In the genomic region with DNA sequence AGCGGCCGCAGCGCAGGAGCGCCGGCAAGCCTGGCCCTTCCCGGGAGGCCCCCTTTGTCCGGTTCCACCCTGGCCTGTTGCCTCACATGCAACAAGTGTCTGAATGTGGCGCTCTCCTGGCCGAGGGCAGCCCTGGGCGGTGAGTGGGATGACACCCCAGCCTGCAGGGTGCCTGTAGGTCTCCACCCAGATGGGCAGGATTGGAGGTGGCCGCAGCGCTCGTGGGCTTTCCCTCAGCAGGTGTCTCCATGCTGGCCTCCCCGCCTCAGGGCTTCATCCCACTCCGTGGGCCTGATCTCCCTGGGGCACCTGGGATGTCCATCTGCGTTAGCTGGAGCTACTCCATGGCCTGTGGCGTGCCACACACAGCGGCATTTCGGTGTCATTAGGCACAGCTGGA, we compare ENCODE assay signal across 6 cellular contexts.
DNase-seq lines count a peak whose midpoint lies in the region; ATAC-seq and TF ChIP-seq lines count a peak whose summit lies in the region.

No MANE protein-coding gene starts in this region.

- H3K9me3 ChIP-seq in DND-41 (ENCODE audit: insufficient read depth, low read length, severe bottlenecking) (no peaks in the 10 kb centered on the region), muscle layer of duodenum (ENCODE audit: control insufficient read depth in 1 of 2, low read length in 2 of 2) (no peaks in the 10 kb centered on the region)

- H3K36me3 ChIP-seq in DND-41 (ENCODE audit: insufficient read depth, low read length) (peaks cover 21% of the 10 kb centered on the region), muscle layer of duodenum (ENCODE audit: control insufficient read depth in 1 of 2, insufficient read depth in 2 of 2, low read length in 2 of 2) (peaks cover 7 to 10% of the 10 kb centered on the region in 2 donors)

- peak overlapping the region; percentile 80 for H3K4me3 Mint-ChIP-seq in activated naive CD8-positive, alpha-beta T cell treated with anti-CD3 and anti-CD28 coated beads, Interleukin-2, amount 50 U/mL, for 24 hours

- peak overlapping the region; percentile 82 for H3K27ac Mint-ChIP-seq in activated naive CD8-positive, alpha-beta T cell treated with anti-CD3 and anti-CD28 coated beads, Interleukin-2, amount 50 U/mL, for 24 hours

- peaks cover 31% of the 10 kb centered on the region for H4K20me1 ChIP-seq in DND-41 (ENCODE audit: insufficient read depth, low read length)

- no peak overlapping the region for H2AFZ ChIP-seq in DND-41 (ENCODE audit: low read depth, low read length)

- no peak for DNase-seq in DND-41
- no peak for DNase-seq in activated naive CD8-positive, alpha-beta T cell treated with anti-CD3 and anti-CD28 coated beads, Interleukin-2, amount 50 U/mL, for 24 hours
- no peak for DNase-seq in COLO829 (ENCODE audit: low spot score)
- DNase-seq in DMS79 treated with DMSO at 0.1 percent for 48 hours (lab: John Stamatoyannopoulos, UW) = no peak

- no peaks in the 10 kb centered on the region for H3K9me3 Mint-ChIP-seq in activated naive CD8-positive, alpha-beta T cell treated with anti-CD3 and anti-CD28 coated beads, Interleukin-2, amount 50 U/mL, for 24 hours

- ATAC-seq in DND-41 (ENCODE audit: insufficient read depth, low read depth) (no peak), HG02798 (IDR thresholded peaks at IDR 0.05; ENCODE audit: poor library complexity, unreplicated experiment) (no peak)
- no peak for ATAC-seq in activated naive CD8-positive, alpha-beta T cell treated with anti-CD3 and anti-CD28 coated beads, Interleukin-2, amount 50 U/mL, for 24 hours

- H3K79me2 ChIP-seq in DND-41 (ENCODE audit: insufficient read depth, low read length) = peaks cover 32% of the 10 kb centered on the region

- H3K4me1 ChIP-seq in DND-41 (ENCODE audit: insufficient read depth, low read length) (peaks cover 38% of the 10 kb centered on the region), muscle layer of duodenum (ENCODE audit: control insufficient read depth in 1 of 2, insufficient read depth in 2 of 2, low read length in 2 of 2) (peaks cover 6 to 30% of the 10 kb centered on the region in 2 donors)

- no peak for TF ChIP-seq CTCF in DND-41 (IDR thresholded peaks at IDR 0.05; ENCODE audit: borderline replicate concordance, extremely low read depth, low read length, poor library complexity, severe bottlenecking)

- peak overlapping the region; percentile 100 for H3K9ac ChIP-seq in DND-41 (ENCODE audit: low read depth, low read length)

- no peaks in the 10 kb centered on the region for H3K27me3 ChIP-seq in DND-41 (ENCODE audit: insufficient read depth, low read length, poor library complexity)
- H3K27me3 ChIP-seq in muscle layer of duodenum (ENCODE audit: low read depth, low read length) = no peaks in the 10 kb centered on the region

- H3K36me3 Mint-ChIP-seq in activated naive CD8-positive, alpha-beta T cell treated with anti-CD3 and anti-CD28 coated beads, Interleukin-2, amount 50 U/mL, for 24 hours (ENCODE audit: low read depth) = peaks cover 9% of the 10 kb centered on the region

- H3K4me3 ChIP-seq in DND-41 (ENCODE audit: low read depth in 1 of 2, low read length in 2 of 2) (peak overlapping the region; percentile 81 to 99; a peak in 3 of 4 replicates), muscle layer of duodenum (ENCODE audit: low read depth in 1 of 2, low read length in 2 of 2) (peak overlapping the region; percentile 67 to 90)

- no peak overlapping the region for H3K27ac ChIP-seq in DND-41 (ENCODE audit: low read length)
- H3K27ac ChIP-seq in muscle layer of duodenum (ENCODE audit: low read length) = no peak overlapping the region

- H3K4me2 ChIP-seq in DND-41 (ENCODE audit: insufficient read depth, low read length) = peak overlapping the region; percentile 85

- H3K27me3 Mint-ChIP-seq in activated naive CD8-positive, alpha-beta T cell treated with anti-CD3 and anti-CD28 coated beads, Interleukin-2, amount 50 U/mL, for 24 hours = no peaks in the 10 kb centered on the region

- peaks cover 24% of the 10 kb centered on the region for H3K4me1 Mint-ChIP-seq in activated naive CD8-positive, alpha-beta T cell treated with anti-CD3 and anti-CD28 coated beads, Interleukin-2, amount 50 U/mL, for 24 hours
